Comparison of ENCODE assay signal across 17 cellular contexts in genomic region chr1:116351914-116352313, GRCh38.
"Had no signal": no experiment of that assay in that cellular context is flagged by ENCODE, and none has a peak within 500 bp of the region (broad histone marks: within the 10 kb centered on the region; RNA-seq: fewer than 3 reads in every experiment).

No MANE protein-coding gene starts in this region.

- ATAC-seq: foreskin keratinocyte, left cardiac atrium, lower lobe of right lung, psoas muscle, sciatic nerve had no signal

- H3K27ac Mint-ChIP-seq: activated T-helper 2 cell treated with anti-CD3 and anti-CD28 coated beads, Interferon-gamma antibody, Interleukin-2, Interleukin-4, amounts not matched to agents 10 μg/mL and 5 μg/mL and 100 μg/mL, durations not matched to agents 14 hours and 24 hours and 36 hours; brain; mesothelial cell of epicardium; stimulated activated naive CD8-positive, alpha-beta T cell treated with anti-CD3 and anti-CD28 coated beads, Interleukin-15, amount 100 ng/mL, for 72 hours had no signal

- H3K4me3 ChIP-seq: lower lobe of right lung, psoas muscle, testis, upper lobe of left lung had no signal

- H3K27ac ChIP-seq: foreskin keratinocyte, lower lobe of right lung, psoas muscle, testis, upper lobe of left lung had no signal

- H3K4me1 ChIP-seq: lower lobe of right lung, testis had no signal

- H3K9me3 Mint-ChIP-seq: activated T-helper 2 cell treated with anti-CD3 and anti-CD28 coated beads, Interferon-gamma antibody, Interleukin-2, Interleukin-4, amounts not matched to agents 10 μg/mL and 5 μg/mL and 100 μg/mL, durations not matched to agents 14 hours and 24 hours and 36 hours had no signal

- DNase-seq: activated CD4-positive, alpha-beta T cell treated with anti-CD3 and anti-CD28 coated beads, Interleukin-2, amount 50 U/mL, for 4 hours; central memory CD4-positive, alpha-beta T cell; cortex of kidney; effector CD8-positive, alpha-beta T cell; foreskin keratinocyte; left cardiac atrium; lower lobe of right lung; psoas muscle; stimulated activated naive CD8-positive, alpha-beta T cell treated with anti-CD3 and anti-CD28 coated beads, Interleukin-15, amount 100 ng/mL, for 72 hours; SW 1271; testis; upper lobe of left lung had no signal

- H3K36me3 Mint-ChIP-seq: activated naive CD4-positive, alpha-beta T cell treated with anti-CD3 and anti-CD28 coated beads, Interleukin-2, amount 50 U/mL, for 72 hours; brain; mesothelial cell of epicardium had no signal

- H3K27me3 Mint-ChIP-seq: stimulated activated naive CD8-positive, alpha-beta T cell treated with anti-CD3 and anti-CD28 coated beads, Interleukin-15, amount 100 ng/mL, for 72 hours had no signal

- H3K4me3 Mint-ChIP-seq: brain; mesothelial cell of epicardium; stimulated activated naive CD8-positive, alpha-beta T cell treated with anti-CD3 and anti-CD28 coated beads, Interleukin-15, amount 100 ng/mL, for 72 hours had no signal

- H3K27me3 ChIP-seq: foreskin keratinocyte, testis, upper lobe of left lung had no signal

- H3K9me3 ChIP-seq: lower lobe of right lung, psoas muscle, testis, upper lobe of left lung had no signal

- H3K36me3 ChIP-seq: lower lobe of right lung, upper lobe of left lung had no signal
